ENCODE assay signal across 11 cellular contexts in the genomic region with DNA sequence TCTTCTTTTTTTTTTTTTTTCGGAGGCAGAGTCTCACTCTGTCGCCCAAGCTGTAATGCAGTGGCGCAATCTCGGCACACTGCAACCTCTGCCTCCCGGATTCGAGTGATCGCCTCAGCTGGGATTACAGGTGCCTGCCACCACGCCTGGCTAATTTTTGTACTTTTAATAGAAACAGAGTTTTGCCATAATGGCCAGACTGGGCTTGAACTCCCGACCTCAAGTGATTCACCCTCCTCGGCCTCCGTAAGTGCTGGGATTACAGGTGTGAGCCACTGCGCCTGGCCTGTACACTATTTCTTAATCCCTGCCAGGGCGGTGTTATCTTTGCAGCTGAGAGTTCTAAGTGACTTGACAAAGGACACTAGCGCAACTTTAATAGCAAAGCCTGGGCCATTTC. TPM values are rescaled to one million over a fixed set of nuclear protein-coding genes. Genes with fewer than 3 reads are reported as not detected.
DNase-seq lines count a peak whose midpoint lies in the region; ATAC-seq and TF ChIP-seq lines count a peak whose summit lies in the region.
"Had no signal": no experiment of that assay in that cellular context is flagged by ENCODE, and none has a peak within 500 bp of the region (broad histone marks: within the 10 kb centered on the region; RNA-seq: fewer than 3 reads in every experiment).

No MANE protein-coding gene starts in this region.

- H3K27me3 ChIP-seq in CD4-positive, alpha-beta T cell (ENCODE audit: control insufficient read depth, insufficient read depth, low read length) = no peaks in the 10 kb centered on the region
- H3K27me3 ChIP-seq in naive thymus-derived CD4-positive, alpha-beta T cell (ENCODE audit: control insufficient read depth in 2 of 2, insufficient read depth in 2 of 2, low read length in 2 of 2) = no peaks in the 10 kb centered on the region
- H3K27me3 ChIP-seq: uterus had no signal

- intact Hi-C loops in CD4-positive, alpha-beta T cell (cut with DNase I, micrococcal nuclease) = loop anchor here in 1 of 2 experiments (2.0 to 10.0 kb wide), 3 partner anchors 35 to 1551 kb away; a partner anchor contains a TSS
- intact Hi-C loops in naive thymus-derived CD4-positive, alpha-beta T cell (cut with micrococcal nuclease) = no loop called here
- intact Hi-C loops in head of caudate nucleus (cut with DNase I) = no loop called here

- no peak overlapping the region for H3K4me3 ChIP-seq in HEK293 (ENCODE audit: low read depth, low read length)
- peak overlapping the region; percentile 91 for H3K4me3 ChIP-seq in naive thymus-derived CD4-positive, alpha-beta T cell (ENCODE audit: low read length)

- H3K4me3 Mint-ChIP-seq in CD4-positive, alpha-beta T cell = peak overlapping the region; percentile 97
- H3K4me3 Mint-ChIP-seq in naive thymus-derived CD4-positive, alpha-beta T cell = peak overlapping the region; percentile 94 to 97 (median 95)

- ATAC-seq in CD4-positive, alpha-beta T cell (ENCODE audit: poor library complexity) = no peak
- ATAC-seq in activated naive CD4-positive, alpha-beta T cell treated with anti-CD3 and anti-CD28 coated beads, Interleukin-2, amount 50 U/mL, for 72 hours = no peak
- ATAC-seq in naive thymus-derived CD4-positive, alpha-beta T cell = no peak
- ATAC-seq in HG02870 (IDR thresholded peaks at IDR 0.05; ENCODE audit: unreplicated experiment) (no peak), HG03097 (IDR thresholded peaks at IDR 0.05; ENCODE audit: low FRiP score, unreplicated experiment) (no peak)

- H3K27ac ChIP-seq in CD4-positive, alpha-beta T cell (ENCODE audit: low read depth, low read length) = no peak overlapping the region
- peak overlapping the region; percentile 99; the same call in 1 of the 2 replicates for H3K27ac ChIP-seq in HEK293 (ENCODE audit: extremely low read depth, low read depth, low read length)
- no peak overlapping the region for H3K27ac ChIP-seq in naive thymus-derived CD4-positive, alpha-beta T cell (ENCODE audit: low read depth, low read length)

- TF ChIP-seq CTCF in CD4-positive, alpha-beta T cell (IDR thresholded peaks at IDR 0.05) = no peak
- TF ChIP-seq CTCF in HEK293 (tag by site-specific recombination; IDR thresholded peaks at IDR 0.05) = no peak

- H3K27ac Mint-ChIP-seq in CD4-positive, alpha-beta T cell = peak overlapping the region; percentile 85
- peak overlapping the region; percentile 89 to 96 for H3K27ac Mint-ChIP-seq in activated naive CD4-positive, alpha-beta T cell treated with anti-CD3 and anti-CD28 coated beads, Interleukin-2, amount 50 U/mL, for 72 hours
- peak overlapping the region in 7 of 9 donors; percentile 3 to 91 (median 61) for H3K27ac Mint-ChIP-seq in naive thymus-derived CD4-positive, alpha-beta T cell

- H3K4me1 ChIP-seq in HEK293 (ENCODE audit: control insufficient read depth, insufficient read depth, low read length) = peaks cover 11% of the 10 kb centered on the region
- peaks cover 0 to 7% of the 10 kb centered on the region in 2 donors for H3K4me1 ChIP-seq in naive thymus-derived CD4-positive, alpha-beta T cell (ENCODE audit: control insufficient read depth in 2 of 2, insufficient read depth in 2 of 2, low read length in 2 of 2)
- H3K4me1 ChIP-seq: uterus had no signal

- CTCF ChIA-PET in CD4-positive, alpha-beta T cell (lab: Charles Lee) = interaction anchor here (0.9 kb wide), 1 partner anchor 357 kb away, joined by 3 read pairs; no protein-coding TSS in a partner anchor
- CTCF ChIA-PET in HEK293 (lab: Yijun Ruan, JAX) = interaction anchor here (0.7 to 4.8 kb wide), 10 partner anchors 10 to 496 kb away, joined by 3 to 44 read pairs (median 5); no protein-coding TSS in a partner anchor
- CTCF ChIA-PET in naive thymus-derived CD4-positive, alpha-beta T cell (lab: Charles Lee) = interaction anchor here (0.5 kb wide), 1 partner anchor 11 kb away, joined by 3 read pairs; no protein-coding TSS in a partner anchor

- POLR2A ChIA-PET in CD4-positive, alpha-beta T cell (lab: Charles Lee) = interaction anchor here (2.6 kb wide), 1 partner anchor 37 kb away, joined by 18 read pairs; a partner anchor contains a TSS
- POLR2A ChIA-PET in HEK293 (lab: Yijun Ruan, JAX) = interaction anchor here (0.7 to 2.1 kb wide), 7 partner anchors 8 to 339 kb away, joined by 3 to 21 read pairs (median 4); a partner anchor contains a TSS
- POLR2A ChIA-PET in naive thymus-derived CD4-positive, alpha-beta T cell (lab: Charles Lee) = interaction anchor here (1.4 to 2.4 kb wide), 4 partner anchors 10 to 36 kb away, joined by 4 to 12 read pairs (median 6); a partner anchor contains a TSS

- no peak for DNase-seq in CD4-positive, alpha-beta T cell
- DNase-seq in activated naive CD4-positive, alpha-beta T cell treated with anti-CD3 and anti-CD28 coated beads, Interleukin-2, amount 50 U/mL, for 72 hours (ENCODE audit: low spot score in 2 of 2) = no peak
- no peak for DNase-seq in naive thymus-derived CD4-positive, alpha-beta T cell
- no peak for DNase-seq in head of caudate nucleus
- no peak for DNase-seq in germinal center (ENCODE audit: low spot score)
- DNase-seq: activated CD8-positive, alpha-beta memory T cell treated with anti-CD3 and anti-CD28 coated beads, Interleukin-2, amount 50 U/mL, for 48 hours; SHP77; uterus had no signal

- peaks cover 4% of the 10 kb centered on the region for H3K36me3 Mint-ChIP-seq in CD4-positive, alpha-beta T cell (ENCODE audit: low read depth)
- H3K36me3 Mint-ChIP-seq in activated naive CD4-positive, alpha-beta T cell treated with anti-CD3 and anti-CD28 coated beads, Interleukin-2, amount 50 U/mL, for 72 hours = no peaks in the 10 kb centered on the region
- no peaks in the 10 kb centered on the region for H3K36me3 Mint-ChIP-seq in naive thymus-derived CD4-positive, alpha-beta T cell

- peaks cover 3% of the 10 kb centered on the region for H3K4me1 Mint-ChIP-seq in CD4-positive, alpha-beta T cell (ENCODE audit: low read depth)
- H3K4me1 Mint-ChIP-seq in naive thymus-derived CD4-positive, alpha-beta T cell = peaks cover 3 to 11% (median 8%) of the 10 kb centered on the region in 7 donors

- H3K36me3 ChIP-seq in HEK293 (ENCODE audit: control insufficient read depth in 2 of 2, insufficient read depth in 1 of 2, low read length in 2 of 2) = no peaks in the 10 kb centered on the region; a peak in 1 of 3 replicates
- peaks cover 0 to 3% (median 0%) of the 10 kb centered on the region in 3 experiments for H3K36me3 ChIP-seq in naive thymus-derived CD4-positive, alpha-beta T cell (ENCODE audit: control insufficient read depth in 2 of 3, insufficient read depth in 3 of 3, low read length in 3 of 3)
- H3K36me3 ChIP-seq: uterus had no signal

- H3K9me3 ChIP-seq in CD4-positive, alpha-beta T cell (ENCODE audit: control insufficient read depth, low read length) = no peaks in the 10 kb centered on the region
- no peaks in the 10 kb centered on the region for H3K9me3 ChIP-seq in HEK293 (ENCODE audit: control insufficient read depth, insufficient read depth, low read depth, low read length)
- H3K9me3 ChIP-seq in naive thymus-derived CD4-positive, alpha-beta T cell (ENCODE audit: control insufficient read depth in 2 of 3, low read length in 3 of 3) = no peaks in the 10 kb centered on the region
- H3K9me3 ChIP-seq: uterus had no signal

- no peaks in the 10 kb centered on the region for H3K9me3 Mint-ChIP-seq in CD4-positive, alpha-beta T cell
- no peaks in the 10 kb centered on the region for H3K9me3 Mint-ChIP-seq in activated naive CD4-positive, alpha-beta T cell treated with anti-CD3 and anti-CD28 coated beads, Interleukin-2, amount 50 U/mL, for 72 hours
- no peaks in the 10 kb centered on the region for H3K9me3 Mint-ChIP-seq in naive thymus-derived CD4-positive, alpha-beta T cell

- H3K27me3 Mint-ChIP-seq in CD4-positive, alpha-beta T cell = no peaks in the 10 kb centered on the region
- no peaks in the 10 kb centered on the region for H3K27me3 Mint-ChIP-seq in naive thymus-derived CD4-positive, alpha-beta T cell

TF ChIP-seq in HEK293, 187 proteins besides CTCF, POLR2A, EP300 and RAD21 (continues in another document):
- TF ChIP-seq REPIN1 (tag by site-specific recombination; IDR thresholded peaks at IDR 0.05; ENCODE audit: low read depth) (no peak), TCF7L2 (IDR thresholded peaks at IDR 0.05; ENCODE audit: borderline replicate concordance, low read depth, low read length) (no peak), ZNF16 (tag by site-specific recombination; IDR thresholded peaks at IDR 0.05; ENCODE audit: low read depth) (no peak), ZNF423 (tag by site-specific recombination; IDR thresholded peaks at IDR 0.05) (no peak), ZFP41 (tag by site-specific recombination; IDR thresholded peaks at IDR 0.05; ENCODE audit: borderline replicate concordance) (no peak), ZNF585B (tag by site-specific recombination; IDR thresholded peaks at IDR 0.05) (no peak), ZNF776 (tag by site-specific recombination; IDR thresholded peaks at IDR 0.05; ENCODE audit: borderline replicate concordance) (no peak), ZBTB8A (tag by site-specific recombination; IDR thresholded peaks at IDR 0.05) (no peak)
- TF ChIP-seq, protein P1, sequence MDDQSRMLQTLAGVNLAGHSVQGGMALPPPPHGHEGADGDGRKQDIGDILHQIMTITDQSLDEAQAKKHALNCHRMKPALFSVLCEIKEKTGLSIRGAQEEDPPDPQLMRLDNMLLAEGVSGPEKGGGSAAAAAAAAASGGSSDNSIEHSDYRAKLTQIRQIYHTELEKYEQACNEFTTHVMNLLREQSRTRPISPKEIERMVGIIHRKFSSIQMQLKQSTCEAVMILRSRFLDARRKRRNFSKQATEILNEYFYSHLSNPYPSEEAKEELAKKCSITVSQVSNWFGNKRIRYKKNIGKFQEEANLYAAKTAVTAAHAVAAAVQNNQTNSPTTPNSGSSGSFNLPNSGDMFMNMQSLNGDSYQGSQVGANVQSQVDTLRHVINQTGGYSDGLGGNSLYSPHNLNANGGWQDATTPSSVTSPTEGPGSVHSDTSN (CRISPR knock-in tag; IDR thresholded peaks at IDR 0.05) = no peak

RNA-seq across cellular contexts. Expression of a gene that starts 36.9 kb away (rescaled TPM):
- 100 to 1,000 TPM; 210 to 217 TPM for total RNA-seq in CD4-positive, alpha-beta T cell
- 100 to 1,000 TPM in 1 of 2 donors, 10 to 100 TPM in 1; 77.3 to 101 TPM for total RNA-seq in activated naive CD4-positive, alpha-beta T cell treated with anti-CD3 and anti-CD28 coated beads, Interleukin-2, amount 50 U/mL, for 72 hours
- 100 to 1,000 TPM; 124 to 189 (median 166) TPM for total RNA-seq in naive thymus-derived CD4-positive, alpha-beta T cell
- 100 to 1,000 TPM; 171 to 174 TPM for polyA plus RNA-seq in naive thymus-derived CD4-positive, alpha-beta T cell
